Comparison of ENCODE assay signal across 13 cellular contexts in the genomic region with DNA sequence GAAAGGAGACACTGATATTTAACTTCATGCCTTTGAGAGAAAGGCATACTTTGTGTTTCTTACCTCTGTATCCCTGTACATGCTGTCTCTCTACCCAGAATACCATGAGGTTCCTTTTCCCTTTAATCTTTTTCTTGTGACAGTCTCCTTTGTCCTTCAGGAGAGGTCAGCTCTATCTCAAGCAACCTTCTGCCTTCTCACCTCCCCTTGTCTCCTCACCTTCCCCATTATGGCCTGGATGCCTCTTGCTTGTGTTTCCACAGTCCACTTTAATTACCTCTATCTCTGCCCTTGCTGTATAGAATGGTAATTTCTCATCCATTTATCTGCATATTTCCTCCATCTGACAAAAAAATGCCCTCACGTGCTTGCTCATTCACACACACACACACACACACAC. TPM values are rescaled to one million over a fixed set of nuclear protein-coding genes. Genes with fewer than 3 reads are reported as not detected.
A peak's percentile ranks its signal among the peaks of the same experiment; 100 is the strongest.
DNase-seq lines count a peak whose midpoint lies in the region; ATAC-seq and TF ChIP-seq lines count a peak whose summit lies in the region.
"Had no signal": no experiment of that assay in that cellular context is flagged by ENCODE, and none has a peak within 500 bp of the region (broad histone marks: within the 10 kb centered on the region; RNA-seq: fewer than 3 reads in every experiment).

No MANE protein-coding gene starts in this region.

- no peak for ATAC-seq in T-cell (replicated peaks in 1 of 4)
- ATAC-seq: foreskin keratinocyte had no signal

- H3K9ac ChIP-seq in fibroblast of lung (ENCODE audit: insufficient read depth, low read length), result no peak overlapping the region

- no peak overlapping the region for H2AFZ ChIP-seq in fibroblast of lung (ENCODE audit: low read length)

- H3K9me3 ChIP-seq in fibroblast of lung (ENCODE audit: control insufficient read depth, insufficient read depth, low read depth, low read length), result no peaks in the 10 kb centered on the region
- H3K9me3 ChIP-seq in thymus (ENCODE audit: control insufficient read depth), result no peaks in the 10 kb centered on the region

- CTCF ChIA-PET in activated naive CD4-positive, alpha-beta T cell treated with anti-CD3 and anti-CD28 coated beads for 36 hours (lab: Charles Lee), result interaction anchor here (1.0 to 1.4 kb wide), 2 partner anchors 8 to 99 kb away, joined by 3 to 4 read pairs; no protein-coding TSS in a partner anchor
- CTCF ChIA-PET in T-cell (lab: Charles Lee), result no interaction called here

- no peaks in the 10 kb centered on the region for H3K9me3 Mint-ChIP-seq in activated naive CD4-positive, alpha-beta T cell treated with anti-CD3 and anti-CD28 coated beads for 36 hours
- H3K9me3 Mint-ChIP-seq in T-cell, result no peaks in the 10 kb centered on the region

- H3K36me3 Mint-ChIP-seq in activated naive CD4-positive, alpha-beta T cell treated with anti-CD3 and anti-CD28 coated beads for 36 hours (ENCODE audit: low read depth), result peaks cover 20% of the 10 kb centered on the region
- H3K36me3 Mint-ChIP-seq in T-cell, result peaks cover 12% of the 10 kb centered on the region

- intact Hi-C loops in activated naive CD4-positive, alpha-beta T cell treated with anti-CD3 and anti-CD28 coated beads for 36 hours (cut with micrococcal nuclease), result loop anchor here (1.0 to 5.0 kb wide), 2 partner anchors 17 to 36 kb away; no protein-coding TSS in a partner anchor

- H3K4me3 ChIP-seq in fibroblast of lung (replicated peaks in 1 of 4; ENCODE audit: control extremely low read depth in 1 of 4, insufficient read depth in 1 of 4, low read depth in 3 of 4, low read length in 4 of 4) (no peak overlapping the region), thymus (ENCODE audit: low read length) (no peak overlapping the region)

- H3K36me3 ChIP-seq in fibroblast of lung (ENCODE audit: control insufficient read depth, insufficient read depth, low read length) (no peaks in the 10 kb centered on the region), thymus (ENCODE audit: control insufficient read depth, insufficient read depth) (no peaks in the 10 kb centered on the region)

- H3K27me3 ChIP-seq in fibroblast of lung (ENCODE audit: control insufficient read depth, insufficient read depth, low read length) (no peaks in the 10 kb centered on the region), thymus (ENCODE audit: control insufficient read depth, insufficient read depth) (no peaks in the 10 kb centered on the region)
- H3K27me3 ChIP-seq: foreskin keratinocyte had no signal

- peak overlapping the region; percentile 95 for H3K27ac Mint-ChIP-seq in activated naive CD4-positive, alpha-beta T cell treated with anti-CD3 and anti-CD28 coated beads for 36 hours
- peak overlapping the region; percentile 96 to 97 for H3K27ac Mint-ChIP-seq in T-cell

- no peak for DNase-seq in activated naive CD4-positive, alpha-beta T cell treated with anti-CD3 and anti-CD28 coated beads for 36 hours
- no peak for DNase-seq in activated naive CD4-positive, alpha-beta T cell treated with Interleukin-2 at 50 U/mL for 16 hours
- DNase-seq in T-cell, result no peak
- DNase-seq in fibroblast of lung (ENCODE audit: low read depth in 2 of 2), result no peak
- no peak for DNase-seq in putamen (ENCODE audit: low spot score)
- DNase-seq in SIG-M5 (lab: John Stamatoyannopoulos, UW), result no peak
- no peak for DNase-seq in NCI-H1436 treated with DMSO at 0.1 percent for 48 hours (lab: John Stamatoyannopoulos, UW)
- DNase-seq: activated CD4-positive, alpha-beta T cell treated with anti-CD3 and anti-CD28 coated beads for 48 hours; foreskin keratinocyte; NCI-H2029 had no signal

- TF ChIP-seq CTCF in fibroblast of lung (conservative IDR thresholded peaks at IDR 0.05 in 1 of 2, IDR thresholded peaks at IDR 0.05 in 1 of 2; ENCODE audit: low read depth in 1 of 2, low read length in 2 of 2), result no peak

- no peaks in the 10 kb centered on the region for H3K27me3 Mint-ChIP-seq in activated naive CD4-positive, alpha-beta T cell treated with anti-CD3 and anti-CD28 coated beads for 36 hours (ENCODE audit: low read depth)
- H3K27me3 Mint-ChIP-seq in T-cell, result no peaks in the 10 kb centered on the region
- H3K27me3 Mint-ChIP-seq: brain had no signal

- peaks cover 20% of the 10 kb centered on the region for H3K4me1 ChIP-seq in fibroblast of lung (ENCODE audit: control insufficient read depth, extremely low read depth, insufficient read depth, low read length)
- H3K4me1 ChIP-seq in thymus (ENCODE audit: control insufficient read depth, insufficient read depth, low read length), result peaks cover 11% of the 10 kb centered on the region

- POLR2A ChIA-PET in T-cell (lab: Charles Lee), result interaction anchor here in 1 of 2 donors (0.6 to 0.7 kb wide), 2 partner anchors 13 to 71 kb away, joined by 3 to 4 read pairs; no protein-coding TSS in a partner anchor

- H3K27ac ChIP-seq in fibroblast of lung (ENCODE audit: insufficient read depth, low read length), result peak overlapping the region; percentile 16
- H3K27ac ChIP-seq in thymus (ENCODE audit: low read depth), result peak overlapping the region; percentile 52
- H3K27ac ChIP-seq: foreskin keratinocyte had no signal

- peak overlapping the region; percentile 64 for H3K4me3 Mint-ChIP-seq in activated naive CD4-positive, alpha-beta T cell treated with anti-CD3 and anti-CD28 coated beads for 36 hours
- H3K4me3 Mint-ChIP-seq in T-cell, result peak overlapping the region; percentile 54 to 65 (median 59)
- H3K4me3 Mint-ChIP-seq: brain, mesothelial cell of epicardium had no signal

- H3K4me1 Mint-ChIP-seq in activated naive CD4-positive, alpha-beta T cell treated with anti-CD3 and anti-CD28 coated beads for 36 hours (ENCODE audit: low read depth), result peaks cover 88% of the 10 kb centered on the region
- peaks cover 93 to 96% (median 94%) of the 10 kb centered on the region in 3 donors for H3K4me1 Mint-ChIP-seq in T-cell

- H3K79me2 ChIP-seq in fibroblast of lung (ENCODE audit: control insufficient read depth, insufficient read depth, low read length), result peaks cover 93% of the 10 kb centered on the region

- peaks cover 3% of the 10 kb centered on the region for H4K20me1 ChIP-seq in fibroblast of lung (ENCODE audit: control insufficient read depth, extremely low read depth, insufficient read depth, low read length)

- 35% methylated on average over 1 of the region's 1 CpG for WGBS in thymus

- no peak overlapping the region for H3K4me2 ChIP-seq in fibroblast of lung (ENCODE audit: extremely low read depth, insufficient read depth, low read length)

RNA-seq across cellular contexts. Expression of a gene that starts 28.4 kb away (rescaled TPM):
- 100 to 1,000 TPM; 482 to 507 TPM for total RNA-seq in activated naive CD4-positive, alpha-beta T cell treated with anti-CD3 and anti-CD28 coated beads for 36 hours
- total RNA-seq in T-cell, result 100 to 1,000 TPM; 324 to 383 (median 348) TPM
- 107 and 148 TPM in 2 replicates for total RNA-seq in fibroblast of lung
- 488 and 590 TPM in 2 replicates for polyA plus RNA-seq in fibroblast of lung
- polyA plus RNA-seq in fibroblast of lung (2012), result 379 and 414 TPM in 2 replicates
- 582 and 606 TPM in 2 replicates for polyA minus RNA-seq in fibroblast of lung (ENCODE audit: low replicate concordance)
- 160 TPM for polyA plus RNA-seq in thymus
